In genomic region chr3:156818890-156819289, GRCh38 we compare ENCODE assay signal across 12 cellular contexts. TPM values are rescaled to one million over a fixed set of nuclear protein-coding genes. Genes with fewer than 3 reads are reported as not detected.
A peak's percentile ranks its signal among the peaks of the same experiment; 100 is the strongest.
DNase-seq lines count a peak whose midpoint lies in the region; ATAC-seq and TF ChIP-seq lines count a peak whose summit lies in the region.
"Had no signal": no experiment of that assay in that cellular context is flagged by ENCODE, and none has a peak within 500 bp of the region (broad histone marks: within the 10 kb centered on the region; RNA-seq: fewer than 3 reads in every experiment).

No MANE protein-coding gene starts in this region.

- no peak for ATAC-seq in PC-3
- no peak for ATAC-seq in GM21526 (IDR thresholded peaks at IDR 0.05; ENCODE audit: low FRiP score, unreplicated experiment)
- ATAC-seq in gastrocnemius medialis, result no peak
- ATAC-seq: left ventricle myocardium superior had no signal

- peaks cover 16% of the 10 kb centered on the region for H3K36me3 Mint-ChIP-seq in activated CD4-positive, alpha-beta memory T cell treated with anti-CD3 and anti-CD28 coated beads, Interleukin-2, amount 10 ng/mL, durations not matched to agents 7 days and 5 days (ENCODE audit: low read depth)
- peaks cover 4% of the 10 kb centered on the region for H3K36me3 Mint-ChIP-seq in activated CD4-positive, alpha-beta memory T cell treated with anti-CD3 and anti-CD28 coated beads for 36 hours
- H3K36me3 Mint-ChIP-seq in CD8-positive, alpha-beta memory T cell, result peaks cover 0 to 8% (median 0%) of the 10 kb centered on the region in 3 donors

- BruUV-seq in PC-3 (replicated peaks; lab: Mats Ljungman, UMichigan), result no TSS peak

- TF ChIP-seq CTCF in PC-3 (conservative IDR thresholded peaks at IDR 0.05; ENCODE audit: low read depth, low read length) (no peak), choroid plexus epithelial cell (conservative IDR thresholded peaks at IDR 0.05; ENCODE audit: low read depth, low read length) (no peak), gastrocnemius medialis (IDR thresholded peaks at IDR 0.05 in 4 of 5, conservative IDR thresholded peaks at IDR 0.05 in 1 of 5) (no peak)

- H3K4me3 ChIP-seq in PC-3 (ENCODE audit: low read length), result peak overlapping the region; percentile 5; the same call in 1 of the 2 replicates
- no peak overlapping the region for H3K4me3 ChIP-seq in choroid plexus epithelial cell (ENCODE audit: low read depth, low read length)
- no peak overlapping the region for H3K4me3 ChIP-seq in skeletal muscle satellite cell (ENCODE audit: low read length)
- no peak overlapping the region for H3K4me3 ChIP-seq in CD8-positive, alpha-beta memory T cell (ENCODE audit: low read length)
- no peak overlapping the region for H3K4me3 ChIP-seq in gastrocnemius medialis
- H3K4me3 ChIP-seq: spleen, suprapubic skin had no signal

- H3K4me2 ChIP-seq in PC-3 (ENCODE audit: low read length) (peak overlapping the region; percentile 86), skeletal muscle satellite cell (ENCODE audit: low read length) (peak overlapping the region; percentile 81)

- CTCF ChIA-PET in activated CD4-positive, alpha-beta memory T cell treated with anti-CD3 and anti-CD28 coated beads, Interleukin-2, amount 10 ng/mL, durations not matched to agents 7 days and 5 days (lab: Charles Lee), result interaction anchor here (0.7 to 0.9 kb wide), 2 partner anchors 264 to 302 kb away, joined by 3 read pairs; no protein-coding TSS in a partner anchor
- CTCF ChIA-PET in activated CD4-positive, alpha-beta memory T cell treated with anti-CD3 and anti-CD28 coated beads for 36 hours (lab: Charles Lee), result no interaction called here
- CTCF ChIA-PET in PC-3 (lab: Charles Lee), result no interaction called here
- CTCF ChIA-PET in CD8-positive, alpha-beta memory T cell (lab: Charles Lee), result interaction anchor here (1.2 to 2.3 kb wide), 3 partner anchors 45 to 318 kb away, joined by 3 to 9 read pairs (median 4); no protein-coding TSS in a partner anchor

- H3K9ac ChIP-seq in PC-3 (ENCODE audit: low read length) (peak overlapping the region; percentile 95), skeletal muscle satellite cell (ENCODE audit: low read depth, low read length) (peak overlapping the region; percentile 96)

- no peaks in the 10 kb centered on the region for H3K27me3 Mint-ChIP-seq in activated CD4-positive, alpha-beta memory T cell treated with anti-CD3 and anti-CD28 coated beads, Interleukin-2, amount 10 ng/mL, durations not matched to agents 7 days and 5 days
- H3K27me3 Mint-ChIP-seq in activated CD4-positive, alpha-beta memory T cell treated with anti-CD3 and anti-CD28 coated beads for 36 hours, result no peaks in the 10 kb centered on the region
- H3K27me3 Mint-ChIP-seq in CD8-positive, alpha-beta memory T cell, result peaks cover 0 to 2% of the 10 kb centered on the region in 2 donors

- peaks cover 61% of the 10 kb centered on the region for H3K4me1 Mint-ChIP-seq in activated CD4-positive, alpha-beta memory T cell treated with anti-CD3 and anti-CD28 coated beads, Interleukin-2, amount 10 ng/mL, durations not matched to agents 7 days and 5 days
- H3K4me1 Mint-ChIP-seq in activated CD4-positive, alpha-beta memory T cell treated with anti-CD3 and anti-CD28 coated beads for 36 hours (ENCODE audit: low read depth), result peaks cover 33% of the 10 kb centered on the region
- peaks cover 29 to 37% (median 34%) of the 10 kb centered on the region in 3 donors for H3K4me1 Mint-ChIP-seq in CD8-positive, alpha-beta memory T cell

- H3K79me2 ChIP-seq in PC-3 (ENCODE audit: low read length), result peaks cover 28% of the 10 kb centered on the region

- no peaks in the 10 kb centered on the region for H3K36me3 ChIP-seq in PC-3 (ENCODE audit: low read depth, low read length)
- no peaks in the 10 kb centered on the region for H3K36me3 ChIP-seq in skeletal muscle satellite cell (ENCODE audit: insufficient read depth, low read length)
- no peaks in the 10 kb centered on the region for H3K36me3 ChIP-seq in CD8-positive, alpha-beta memory T cell (ENCODE audit: insufficient read depth, low read length)
- H3K36me3 ChIP-seq in gastrocnemius medialis, result no peaks in the 10 kb centered on the region
- H3K36me3 ChIP-seq: spleen, suprapubic skin had no signal

- in situ Hi-C loops in gastrocnemius medialis (cut with MboI; ENCODE audit: low sequenced_read_pairs in 4 of 4), result loop anchor here in 2 of 4 donors (10.0 to 25.0 kb wide), 3 partner anchors 144 to 282 kb away; partner anchors contain the start of genes SSR3 (in 1 of the 2) and TIPARP (in 1 of the 2)

- TF ChIP-seq POLR2A in gastrocnemius medialis (IDR thresholded peaks at IDR 0.05), result no peak

- H4K20me1 ChIP-seq in PC-3 (ENCODE audit: low read length), result no peaks in the 10 kb centered on the region

- intact Hi-C loops in activated CD4-positive, alpha-beta memory T cell treated with anti-CD3 and anti-CD28 coated beads for 36 hours (cut with micrococcal nuclease), result no loop called here
- intact Hi-C loops in PC-3 (cut with micrococcal nuclease) (loop anchor here (2.0 to 5.0 kb wide), 2 partner anchors 74 to 282 kb away; no protein-coding TSS in a partner anchor), gastrocnemius medialis (cut with DNase I; ENCODE audit: low total_unique reads) (loop anchor here (5.0 kb wide), 2 partner anchors 262 to 358 kb away; partner anchors contain the start of gene SSR3)

- H3K27me3 ChIP-seq in PC-3 (ENCODE audit: low read length), result no peaks in the 10 kb centered on the region
- H3K27me3 ChIP-seq in skeletal muscle satellite cell (ENCODE audit: control insufficient read depth, insufficient read depth, low read length), result no peaks in the 10 kb centered on the region
- H3K27me3 ChIP-seq in CD8-positive, alpha-beta memory T cell (ENCODE audit: insufficient read depth, low read length, poor library complexity, severe bottlenecking), result no peaks in the 10 kb centered on the region
- H3K27me3 ChIP-seq in gastrocnemius medialis, result no peaks in the 10 kb centered on the region
- H3K27me3 ChIP-seq: spleen, suprapubic skin had no signal

- H3K9me3 ChIP-seq in PC-3 (ENCODE audit: low read length) (no peaks in the 10 kb centered on the region), skeletal muscle satellite cell (replicated peaks; ENCODE audit: low read length) (no peaks in the 10 kb centered on the region), gastrocnemius medialis (no peaks in the 10 kb centered on the region)
- H3K9me3 ChIP-seq in CD8-positive, alpha-beta memory T cell (ENCODE audit: low read length), result no peaks in the 10 kb centered on the region
- H3K9me3 ChIP-seq: spleen, suprapubic skin had no signal

- H3K9me3 Mint-ChIP-seq in activated CD4-positive, alpha-beta memory T cell treated with anti-CD3 and anti-CD28 coated beads, Interleukin-2, amount 10 ng/mL, durations not matched to agents 7 days and 5 days, result no peaks in the 10 kb centered on the region
- no peaks in the 10 kb centered on the region for H3K9me3 Mint-ChIP-seq in activated CD4-positive, alpha-beta memory T cell treated with anti-CD3 and anti-CD28 coated beads for 36 hours
- H3K9me3 Mint-ChIP-seq in CD8-positive, alpha-beta memory T cell, result no peaks in the 10 kb centered on the region

- H3K4me3 Mint-ChIP-seq in activated CD4-positive, alpha-beta memory T cell treated with anti-CD3 and anti-CD28 coated beads, Interleukin-2, amount 10 ng/mL, durations not matched to agents 7 days and 5 days, result no peak overlapping the region
- no peak overlapping the region for H3K4me3 Mint-ChIP-seq in activated CD4-positive, alpha-beta memory T cell treated with anti-CD3 and anti-CD28 coated beads for 36 hours
- peak overlapping the region in 1 of 7 donors; percentile 33 for H3K4me3 Mint-ChIP-seq in CD8-positive, alpha-beta memory T cell

- POLR2A ChIA-PET in activated CD4-positive, alpha-beta memory T cell treated with anti-CD3 and anti-CD28 coated beads, Interleukin-2, amount 10 ng/mL, durations not matched to agents 7 days and 5 days (lab: Charles Lee), result interaction anchor here (2.6 to 3.0 kb wide), 2 partner anchors 154 to 247 kb away, joined by 10 to 11 read pairs; no protein-coding TSS in a partner anchor
- POLR2A ChIA-PET in activated CD4-positive, alpha-beta memory T cell treated with anti-CD3 and anti-CD28 coated beads for 36 hours (lab: Charles Lee), result no interaction called here
- POLR2A ChIA-PET in PC-3 (lab: Charles Lee; ENCODE audit: unreplicated experiment), result no interaction called here
- POLR2A ChIA-PET in CD8-positive, alpha-beta memory T cell (lab: Charles Lee), result no interaction called here

- peaks cover 50% of the 10 kb centered on the region for H3K4me1 ChIP-seq in PC-3 (ENCODE audit: insufficient read depth, low read length)
- H3K4me1 ChIP-seq in skeletal muscle satellite cell (ENCODE audit: control insufficient read depth, insufficient read depth, low read length), result peaks cover 59% of the 10 kb centered on the region
- peaks cover 9% of the 10 kb centered on the region for H3K4me1 ChIP-seq in CD8-positive, alpha-beta memory T cell (ENCODE audit: insufficient read depth, low read length)
- H3K4me1 ChIP-seq in gastrocnemius medialis, result peaks cover 14 to 15% of the 10 kb centered on the region in 2 donors

- H2AFZ ChIP-seq in PC-3 (ENCODE audit: low read length), result no peak overlapping the region

- peak overlapping the region; percentile 98 for H3K27ac ChIP-seq in PC-3 (ENCODE audit: low read length)
- H3K27ac ChIP-seq in CD8-positive, alpha-beta memory T cell (ENCODE audit: low read depth, low read length), result no peak overlapping the region
- no peak overlapping the region for H3K27ac ChIP-seq in gastrocnemius medialis
- H3K27ac ChIP-seq: suprapubic skin had no signal

- DNase-seq in activated CD4-positive, alpha-beta memory T cell treated with anti-CD3 and anti-CD28 coated beads, Interleukin-2, amount 10 ng/mL, durations not matched to agents 7 days and 5 days, result no peak
- DNase-seq in activated CD4-positive, alpha-beta memory T cell treated with anti-CD3 and anti-CD28 coated beads for 36 hours, result no peak
- peak; percentile 71 for DNase-seq in PC-3
- DNase-seq in choroid plexus epithelial cell (ENCODE audit: low read depth), result peak; percentile 67
- no peak for DNase-seq in CD8-positive, alpha-beta memory T cell
- no peak for DNase-seq in gastrocnemius medialis
- DNase-seq: activated CD8-positive, alpha-beta memory T cell treated with anti-CD3 and anti-CD28 coated beads, Interleukin-2, amount 50 U/mL, for 4 hours; left ventricle myocardium superior; spleen had no signal

- peaks cover 10% of the 10 kb centered on the region for H3F3A ChIP-seq in PC-3 (ENCODE audit: low read length, unreplicated experiment)

- H3K9me2 ChIP-seq in PC-3 (replicated peaks; ENCODE audit: low read length), result no peaks in the 10 kb centered on the region

- peak overlapping the region; percentile 61 for H3K27ac Mint-ChIP-seq in activated CD4-positive, alpha-beta memory T cell treated with anti-CD3 and anti-CD28 coated beads, Interleukin-2, amount 10 ng/mL, durations not matched to agents 7 days and 5 days
- no peak overlapping the region for H3K27ac Mint-ChIP-seq in activated CD4-positive, alpha-beta memory T cell treated with anti-CD3 and anti-CD28 coated beads for 36 hours
- peak overlapping the region in 2 of 8 donors; percentile 42 to 56 for H3K27ac Mint-ChIP-seq in CD8-positive, alpha-beta memory T cell

RNA-seq across cellular contexts. Expression of gene LEKR1, which starts 7.3 kb away (rescaled TPM):
- 1 to 10 TPM; 1.4 to 1.6 TPM for total RNA-seq in activated CD4-positive, alpha-beta memory T cell treated with anti-CD3 and anti-CD28 coated beads, Interleukin-2, amount 10 ng/mL, durations not matched to agents 7 days and 5 days
- under 1 TPM; 0.56 to 0.59 TPM for total RNA-seq in activated CD4-positive, alpha-beta memory T cell treated with anti-CD3 and anti-CD28 coated beads for 36 hours
- total RNA-seq in PC-3 (2014; rRNA removed), result 0.15 and 0.98 TPM in 2 replicates
- 0.44 TPM in 1 of 2 replicates, not detected in the other for total RNA-seq in skeletal muscle satellite cell (2012; rRNA removed)
- total RNA-seq in CD8-positive, alpha-beta memory T cell, result under 1 TPM; 0.55 to 0.64 TPM
- 0.56 TPM for polyA plus RNA-seq in CD8-positive, alpha-beta memory T cell
- under 1 TPM in 2 of 4 donors, not detected in 2; 0.20 to 0.56 TPM for total RNA-seq in gastrocnemius medialis

Comparison
In these comparisons a context has a peak if more than half of its experiments do, and no peak if none do; other contexts are left out.
1. CTCF ChIA-PET loops: an anchor here in activated CD4-positive, alpha-beta memory T cell treated with anti-CD3 and anti-CD28 coated beads, Interleukin-2, amount 10 ng/mL, durations not matched to agents 7 days and 5 days (0.7 to 0.9 kb wide) and CD8-positive, alpha-beta memory T cell (1.2 to 2.3 kb wide); none called in activated CD4-positive, alpha-beta memory T cell treated with anti-CD3 and anti-CD28 coated beads for 36 hours and PC-3.
2. DNase-seq: peak in PC-3 (single experiment) and choroid plexus epithelial cell (single experiment); none in activated CD4-positive, alpha-beta memory T cell treated with anti-CD3 and anti-CD28 coated beads, Interleukin-2, amount 10 ng/mL, durations not matched to agents 7 days and 5 days (single experiment), activated CD4-positive, alpha-beta memory T cell treated with anti-CD3 and anti-CD28 coated beads for 36 hours (single experiment), CD8-positive, alpha-beta memory T cell (0 of 5) and gastrocnemius medialis (0 of 2).